23 cellular contexts compared by ENCODE assay signal in the genomic region with DNA sequence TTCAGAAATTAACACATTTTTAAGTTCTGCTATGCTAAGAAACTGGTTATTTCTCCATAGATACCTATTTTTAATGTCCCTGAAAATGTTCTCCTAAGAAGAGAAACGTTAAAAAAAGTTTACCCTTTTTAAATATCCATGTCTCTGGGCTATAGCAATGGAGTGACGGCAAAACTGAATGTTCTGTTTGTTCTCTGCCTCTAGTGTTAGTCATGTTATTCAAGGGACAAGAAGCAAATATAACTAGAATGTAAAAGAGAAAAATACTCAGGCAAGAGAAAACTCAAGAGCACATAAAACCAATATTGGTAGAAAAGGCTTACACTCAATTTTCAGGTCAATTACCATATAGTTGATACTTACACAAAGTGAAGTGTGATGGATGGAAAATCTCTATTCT.
"Had no signal": no experiment of that assay in that cellular context is flagged by ENCODE, and none has a peak within 500 bp of the region (broad histone marks: within the 10 kb centered on the region; RNA-seq: fewer than 3 reads in every experiment).

No MANE protein-coding gene starts in this region.

- H3K4me3 ChIP-seq: cardiac muscle cell, heart left ventricle, lung, mucosa of descending colon, upper lobe of right lung had no signal

- ATAC-seq: activated CD4-positive, alpha-beta T cell treated with anti-CD3 and anti-CD28 coated beads for 36 hours; activated CD8-positive, alpha-beta memory T cell treated with anti-CD3 and anti-CD28 coated beads, Interleukin-2, amount 10 ng/mL, durations not matched to agents 7 days and 5 days; activated naive CD8-positive, alpha-beta T cell treated with anti-CD3 and anti-CD28 coated beads, Interleukin-2, amount 50 U/mL, for 24 hours; effector memory CD8-positive, alpha-beta T cell; heart left ventricle; left cardiac atrium; mucosa of descending colon; naive thymus-derived CD4-positive, alpha-beta T cell; stimulated activated naive B cell treated with anti-CD40 and anti-IgM and Interleukin-4, amounts not matched to agents 10 μg/mL and 1 μg/mL and 100 μg/mL, for 72 hours; upper lobe of right lung had no signal

- H3K4me1 ChIP-seq: heart left ventricle, upper lobe of right lung had no signal

- H3K27me3 ChIP-seq: cardiac muscle cell, heart left ventricle, neutrophil, upper lobe of right lung had no signal

- H3K36me3 Mint-ChIP-seq: activated CD4-positive, alpha-beta memory T cell treated with anti-CD3 and anti-CD28 coated beads for 36 hours; activated CD8-positive, alpha-beta memory T cell treated with anti-CD3 and anti-CD28 coated beads, Interleukin-2, amount 10 ng/mL, durations not matched to agents 7 days and 5 days; naive thymus-derived CD4-positive, alpha-beta T cell; stimulated activated naive B cell treated with anti-CD40 and anti-IgM and Interleukin-4, amounts not matched to agents 10 μg/mL and 1 μg/mL and 100 μg/mL, for 72 hours had no signal

- H3K27ac Mint-ChIP-seq: activated CD4-positive, alpha-beta memory T cell treated with anti-CD3 and anti-CD28 coated beads for 36 hours; activated CD4-positive, alpha-beta T cell treated with anti-CD3 and anti-CD28 coated beads for 36 hours; activated CD8-positive, alpha-beta memory T cell treated with anti-CD3 and anti-CD28 coated beads, Interleukin-2, amount 10 ng/mL, durations not matched to agents 7 days and 5 days; activated naive CD4-positive, alpha-beta T cell treated with anti-CD3 and anti-CD28 coated beads for 36 hours; activated naive CD8-positive, alpha-beta T cell treated with anti-CD3 and anti-CD28 coated beads, Interleukin-2, amount 50 U/mL, for 24 hours; activated T-helper 2 cell treated with anti-CD3 and anti-CD28 coated beads, Interferon-gamma antibody, Interleukin-2, Interleukin-4, amounts not matched to agents 10 μg/mL and 5 μg/mL and 100 μg/mL, durations not matched to agents 14 hours and 24 hours and 36 hours; effector memory CD8-positive, alpha-beta T cell; naive thymus-derived CD4-positive, alpha-beta T cell; stimulated activated naive B cell treated with anti-CD40 and anti-IgM and Interleukin-4, amounts not matched to agents 10 μg/mL and 1 μg/mL and 100 μg/mL, for 72 hours had no signal

- H3K27ac ChIP-seq: cardiac muscle cell, neutrophil, upper lobe of right lung had no signal

- H3K36me3 ChIP-seq: cardiac muscle cell, heart left ventricle, neutrophil, upper lobe of right lung had no signal

- DNase-seq: activated CD4-positive, alpha-beta memory T cell treated with anti-CD3 and anti-CD28 coated beads for 36 hours; activated CD4-positive, alpha-beta T cell treated with anti-CD3 and anti-CD28 coated beads for 36 hours; activated CD8-positive, alpha-beta memory T cell treated with anti-CD3 and anti-CD28 coated beads, Interleukin-2, amount 10 ng/mL, durations not matched to agents 7 days and 5 days; activated naive CD4-positive, alpha-beta T cell treated with anti-CD3 and anti-CD28 coated beads for 36 hours; activated naive CD8-positive, alpha-beta T cell treated with anti-CD3 and anti-CD28 coated beads, Interleukin-2, amount 50 U/mL, for 24 hours; activated T-cell treated with anti-CD3 and anti-CD28 coated beads, Interleukin-2, amount 50 U/mL, for 1 hour; cortex of kidney; effector memory CD8-positive, alpha-beta T cell; heart left ventricle; left cardiac atrium; mucosa of descending colon; naive thymus-derived CD4-positive, alpha-beta T cell; posterior cingulate gyrus; retina; stimulated activated CD4-positive, alpha-beta T cell treated with anti-CD3 and anti-CD28 coated beads, Interleukin-2, amount 100 ng/mL, for 48 hours; stimulated activated naive B cell treated with anti-CD40 and anti-IgM and Interleukin-4, amounts not matched to agents 10 μg/mL and 1 μg/mL and 100 μg/mL, for 72 hours; substantia nigra; T-helper 2 cell; upper lobe of right lung had no signal

- H3K9me3 Mint-ChIP-seq: activated CD4-positive, alpha-beta memory T cell treated with anti-CD3 and anti-CD28 coated beads for 36 hours; activated naive CD8-positive, alpha-beta T cell treated with anti-CD3 and anti-CD28 coated beads, Interleukin-2, amount 50 U/mL, for 24 hours; stimulated activated naive B cell treated with anti-CD40 and anti-IgM and Interleukin-4, amounts not matched to agents 10 μg/mL and 1 μg/mL and 100 μg/mL, for 72 hours had no signal

- H3K9me3 ChIP-seq: mucosa of descending colon, neutrophil, upper lobe of right lung had no signal

- H3K4me1 Mint-ChIP-seq: activated CD4-positive, alpha-beta T cell treated with anti-CD3 and anti-CD28 coated beads for 36 hours; activated CD8-positive, alpha-beta memory T cell treated with anti-CD3 and anti-CD28 coated beads, Interleukin-2, amount 10 ng/mL, durations not matched to agents 7 days and 5 days; activated naive CD8-positive, alpha-beta T cell treated with anti-CD3 and anti-CD28 coated beads, Interleukin-2, amount 50 U/mL, for 24 hours; naive thymus-derived CD4-positive, alpha-beta T cell; stimulated activated naive B cell treated with anti-CD40 and anti-IgM and Interleukin-4, amounts not matched to agents 10 μg/mL and 1 μg/mL and 100 μg/mL, for 72 hours had no signal

- H3K4me3 Mint-ChIP-seq: activated CD4-positive, alpha-beta memory T cell treated with anti-CD3 and anti-CD28 coated beads for 36 hours; activated CD4-positive, alpha-beta T cell treated with anti-CD3 and anti-CD28 coated beads for 36 hours; activated CD8-positive, alpha-beta memory T cell treated with anti-CD3 and anti-CD28 coated beads, Interleukin-2, amount 10 ng/mL, durations not matched to agents 7 days and 5 days; activated naive CD4-positive, alpha-beta T cell treated with anti-CD3 and anti-CD28 coated beads for 36 hours; activated naive CD8-positive, alpha-beta T cell treated with anti-CD3 and anti-CD28 coated beads, Interleukin-2, amount 50 U/mL, for 24 hours; effector memory CD8-positive, alpha-beta T cell; naive thymus-derived CD4-positive, alpha-beta T cell; stimulated activated naive B cell treated with anti-CD40 and anti-IgM and Interleukin-4, amounts not matched to agents 10 μg/mL and 1 μg/mL and 100 μg/mL, for 72 hours had no signal

- H3K27me3 Mint-ChIP-seq: activated CD4-positive, alpha-beta memory T cell treated with anti-CD3 and anti-CD28 coated beads for 36 hours; activated CD4-positive, alpha-beta T cell treated with anti-CD3 and anti-CD28 coated beads for 36 hours; activated CD8-positive, alpha-beta memory T cell treated with anti-CD3 and anti-CD28 coated beads, Interleukin-2, amount 10 ng/mL, durations not matched to agents 7 days and 5 days; activated naive CD8-positive, alpha-beta T cell treated with anti-CD3 and anti-CD28 coated beads, Interleukin-2, amount 50 U/mL, for 24 hours; effector memory CD8-positive, alpha-beta T cell; naive thymus-derived CD4-positive, alpha-beta T cell; stimulated activated naive B cell treated with anti-CD40 and anti-IgM and Interleukin-4, amounts not matched to agents 10 μg/mL and 1 μg/mL and 100 μg/mL, for 72 hours had no signal
